2 cellular contexts compared by ENCODE assay signal in the genomic region with DNA sequence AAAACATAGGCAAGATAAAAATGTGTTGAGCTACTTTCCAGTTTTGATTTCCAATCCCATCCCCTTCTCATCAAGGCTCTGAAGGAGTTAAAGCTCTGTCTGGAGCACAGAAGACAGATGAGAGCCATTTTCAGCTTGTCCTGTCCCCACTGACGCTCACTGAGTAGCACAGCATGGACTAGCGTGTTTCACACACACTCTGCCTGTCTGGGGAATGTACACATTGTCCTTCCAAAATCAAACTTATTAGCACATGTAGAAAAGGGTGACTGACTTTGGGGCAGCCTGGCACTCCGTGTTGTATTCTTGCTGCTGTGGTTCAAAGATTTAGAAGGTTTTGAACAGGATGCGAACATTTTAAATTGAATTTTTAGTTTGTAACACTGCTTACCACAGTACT.
TF ChIP-seq lines count a peak whose summit lies in the region.

No MANE protein-coding gene starts in this region.

TF ChIP-seq in SK-N-SH treated with all-trans-retinoic acid at 6 μM for 48 hours, 23 proteins besides CTCF, POLR2A, EP300 and RAD21:
- TF ChIP-seq POU6F1 (CRISPR knock-in tag; IDR thresholded peaks at IDR 0.05; ENCODE audit: borderline replicate concordance, low read depth): no peak
- TF ChIP-seq TCF4 (CRISPR knock-in tag; IDR thresholded peaks at IDR 0.05; ENCODE audit: borderline replicate concordance): no peak
- TF ChIP-seq GLIS3 (CRISPR knock-in tag; IDR thresholded peaks at IDR 0.05): no peak
- TF ChIP-seq TOX (CRISPR knock-in tag; IDR thresholded peaks at IDR 0.05; ENCODE audit: borderline replicate concordance): no peak
- no peak for TF ChIP-seq BACH2 (CRISPR knock-in tag; IDR thresholded peaks at IDR 0.05; ENCODE audit: borderline replicate concordance)
- TF ChIP-seq CREB5 (CRISPR knock-in tag; IDR thresholded peaks at IDR 0.05; ENCODE audit: low read depth): no peak
- TF ChIP-seq CSDC2 (CRISPR knock-in tag; IDR thresholded peaks at IDR 0.05): no peak
- TF ChIP-seq TSHZ2 (CRISPR knock-in tag; IDR thresholded peaks at IDR 0.05): no peak
- no peak for TF ChIP-seq ZFP30 (CRISPR knock-in tag; IDR thresholded peaks at IDR 0.05)
- no peak for TF ChIP-seq ZNF565 (CRISPR knock-in tag; conservative IDR thresholded peaks at IDR 0.05; ENCODE audit: low read depth)
- no peak for TF ChIP-seq ESRRG (CRISPR knock-in tag; IDR thresholded peaks at IDR 0.05)
- TF ChIP-seq, protein P1, sequence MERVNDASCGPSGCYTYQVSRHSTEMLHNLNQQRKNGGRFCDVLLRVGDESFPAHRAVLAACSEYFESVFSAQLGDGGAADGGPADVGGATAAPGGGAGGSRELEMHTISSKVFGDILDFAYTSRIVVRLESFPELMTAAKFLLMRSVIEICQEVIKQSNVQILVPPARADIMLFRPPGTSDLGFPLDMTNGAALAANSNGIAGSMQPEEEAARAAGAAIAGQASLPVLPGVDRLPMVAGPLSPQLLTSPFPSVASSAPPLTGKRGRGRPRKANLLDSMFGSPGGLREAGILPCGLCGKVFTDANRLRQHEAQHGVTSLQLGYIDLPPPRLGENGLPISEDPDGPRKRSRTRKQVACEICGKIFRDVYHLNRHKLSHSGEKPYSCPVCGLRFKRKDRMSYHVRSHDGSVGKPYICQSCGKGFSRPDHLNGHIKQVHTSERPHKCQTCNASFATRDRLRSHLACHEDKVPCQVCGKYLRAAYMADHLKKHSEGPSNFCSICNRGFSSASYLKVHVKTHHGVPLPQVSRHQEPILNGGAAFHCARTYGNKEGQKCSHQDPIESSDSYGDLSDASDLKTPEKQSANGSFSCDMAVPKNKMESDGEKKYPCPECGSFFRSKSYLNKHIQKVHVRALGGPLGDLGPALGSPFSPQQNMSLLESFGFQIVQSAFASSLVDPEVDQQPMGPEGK (CRISPR knock-in tag; IDR thresholded peaks at IDR 0.05; ENCODE audit: borderline replicate concordance): no peak
- TF ChIP-seq, protein P2, sequence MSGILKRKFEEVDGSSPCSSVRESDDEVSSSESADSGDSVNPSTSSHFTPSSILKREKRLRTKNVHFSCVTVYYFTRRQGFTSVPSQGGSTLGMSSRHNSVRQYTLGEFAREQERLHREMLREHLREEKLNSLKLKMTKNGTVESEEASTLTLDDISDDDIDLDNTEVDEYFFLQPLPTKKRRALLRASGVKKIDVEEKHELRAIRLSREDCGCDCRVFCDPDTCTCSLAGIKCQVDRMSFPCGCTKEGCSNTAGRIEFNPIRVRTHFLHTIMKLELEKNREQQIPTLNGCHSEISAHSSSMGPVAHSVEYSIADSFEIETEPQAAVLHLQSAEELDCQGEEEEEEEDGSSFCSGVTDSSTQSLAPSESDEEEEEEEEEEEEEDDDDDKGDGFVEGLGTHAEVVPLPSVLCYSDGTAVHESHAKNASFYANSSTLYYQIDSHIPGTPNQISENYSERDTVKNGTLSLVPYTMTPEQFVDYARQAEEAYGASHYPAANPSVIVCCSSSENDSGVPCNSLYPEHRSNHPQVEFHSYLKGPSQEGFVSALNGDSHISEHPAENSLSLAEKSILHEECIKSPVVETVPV (CRISPR knock-in tag; IDR thresholded peaks at IDR 0.05): no peak
- TF ChIP-seq OSR1 (CRISPR knock-in tag; IDR thresholded peaks at IDR 0.05): no peak
TF ChIP-seq in SK-N-SH treated with all-trans-retinoic acid at 6 μM for 48 hours: peak in this region for 0.

TF ChIP-seq in SK-N-SH, 30 proteins besides CTCF, POLR2A, EP300 and RAD21 (continued from another document):
- TF ChIP-seq IRF3 (IDR thresholded peaks at IDR 0.05; ENCODE audit: low read depth, low read length) (no peak), POLR2AphosphoS5 (IDR thresholded peaks at IDR 0.05; ENCODE audit: low read depth, low read length) (no peak), NRF1 (IDR thresholded peaks at IDR 0.05; ENCODE audit: low read depth, low read length) (no peak)
